ENCODE assay signal across 8 cellular contexts in genomic region chr5:160105686-160106085, GRCh38.
A peak's percentile ranks its signal among the peaks of the same experiment; 100 is the strongest.
DNase-seq lines count a peak whose midpoint lies in the region; ATAC-seq and TF ChIP-seq lines count a peak whose summit lies in the region.

No MANE protein-coding gene starts in this region.

- DNase-seq in DMS53 treated with DMSO at 0.1 percent for 48 hours (lab: John Stamatoyannopoulos, UW; ENCODE audit: unreplicated experiment) (peak; percentile 75), choroid plexus epithelial cell (ENCODE audit: low read depth) (peak; percentile 43), NCI-H1092 treated with DMSO at 0.1 percent for 48 hours (lab: John Stamatoyannopoulos, UW) (no peak)
- no peak for DNase-seq in effector memory CD4-positive, alpha-beta T cell
- DNase-seq in stimulated activated CD4-positive, alpha-beta T cell treated with anti-CD3 and anti-CD28 coated beads, Interleukin-15, amount 100 ng/mL, for 24 hours: no peak
- DNase-seq in stimulated activated naive CD4-positive, alpha-beta T cell (lab: John Stamatoyannopoulos, UW): no peak

- ATAC-seq in GM19467 (IDR thresholded peaks at IDR 0.05; ENCODE audit: unreplicated experiment): peak; percentile 75
- ATAC-seq in HG03378 (IDR thresholded peaks at IDR 0.05; ENCODE audit: unreplicated experiment): peak; percentile 93

- H3K27me3 ChIP-seq in effector memory CD4-positive, alpha-beta T cell (replicated peaks; ENCODE audit: control insufficient read depth, insufficient read depth, low read length, poor library complexity, severe bottlenecking): no peaks in the 10 kb centered on the region

- H3K9me3 ChIP-seq in effector memory CD4-positive, alpha-beta T cell (ENCODE audit: control insufficient read depth, low read length): no peaks in the 10 kb centered on the region

- TF ChIP-seq CTCF in choroid plexus epithelial cell (conservative IDR thresholded peaks at IDR 0.05; ENCODE audit: low read depth, low read length): no peak

- peaks cover 12% of the 10 kb centered on the region for H3K36me3 ChIP-seq in effector memory CD4-positive, alpha-beta T cell (ENCODE audit: control insufficient read depth, insufficient read depth, low read length)

- no peaks in the 10 kb centered on the region for H3K4me1 ChIP-seq in effector memory CD4-positive, alpha-beta T cell (ENCODE audit: control insufficient read depth, insufficient read depth, low read length, poor library complexity, severe bottlenecking)

- H3K4me3 ChIP-seq in choroid plexus epithelial cell (ENCODE audit: low read depth, low read length): no peak overlapping the region
- no peak overlapping the region for H3K4me3 ChIP-seq in effector memory CD4-positive, alpha-beta T cell (ENCODE audit: insufficient read depth, low read depth, low read length, poor library complexity, severe bottlenecking)

- H3K27ac ChIP-seq in effector memory CD4-positive, alpha-beta T cell (ENCODE audit: insufficient read depth, low read length, poor library complexity, severe bottlenecking): no peak overlapping the region

Comparison
In these comparisons a context has a peak if more than half of its experiments do, and no peak if none do; other contexts are left out.
1. DNase-seq: peak in DMS53 treated with DMSO at 0.1 percent for 48 hours (single experiment) and choroid plexus epithelial cell (single experiment); none in effector memory CD4-positive, alpha-beta T cell (0 of 3), stimulated activated CD4-positive, alpha-beta T cell treated with anti-CD3 and anti-CD28 coated beads, Interleukin-15, amount 100 ng/mL, for 24 hours (single experiment), stimulated activated naive CD4-positive, alpha-beta T cell (0 of 6) and NCI-H1092 treated with DMSO at 0.1 percent for 48 hours (single experiment).